8 cellular contexts compared by ENCODE assay signal in the genomic region with DNA sequence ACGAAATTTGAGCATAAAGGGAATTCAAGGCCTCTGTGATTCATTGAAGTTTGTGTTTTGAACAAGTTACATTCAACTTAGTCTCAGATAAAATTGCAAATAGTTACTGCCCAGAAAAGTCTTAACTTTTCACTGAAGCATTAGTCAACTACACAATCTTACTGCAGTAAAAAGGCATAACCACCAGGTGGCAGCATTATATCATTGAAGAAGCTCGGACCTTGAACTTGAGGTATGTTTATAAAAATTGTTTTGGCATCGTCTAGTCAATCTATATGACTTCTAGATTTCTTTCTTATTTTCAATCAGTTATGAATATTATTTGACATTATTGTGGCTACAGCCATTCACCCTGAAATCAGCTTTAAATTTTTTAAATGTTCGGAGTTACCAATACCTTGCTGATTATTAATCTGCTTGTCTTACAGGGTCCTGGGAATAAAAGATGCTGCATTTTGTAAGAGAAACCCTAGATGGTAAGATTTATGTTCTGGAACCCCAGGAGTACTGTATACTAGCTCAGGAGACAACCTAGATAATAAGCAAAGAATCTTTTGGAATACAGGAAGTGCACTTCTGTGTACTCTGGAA.
A peak's percentile ranks its signal among the peaks of the same experiment; 100 is the strongest.
DNase-seq lines count a peak whose midpoint lies in the region; ATAC-seq and TF ChIP-seq lines count a peak whose summit lies in the region.

No MANE protein-coding gene starts in this region.

- peak; percentile 22 for DNase-seq in COLO668 (lab: John Stamatoyannopoulos, UW; ENCODE audit: unreplicated experiment)
- peak; percentile 55 for DNase-seq in Jurkat, Clone E6-1 (ENCODE audit: low read depth, low spot score)
- peak; percentile 72 for DNase-seq in SK-MEL-5 (ENCODE audit: low read depth, low spot score)
- DNase-seq in breast epithelium (ENCODE audit: low spot score in 2 of 2), result peak in 1 of 2 donors; percentile 32
- no peak for DNase-seq in kidney epithelial cell (ENCODE audit: low read depth)
- DNase-seq in stimulated activated CD8-positive, alpha-beta memory T cell treated with anti-CD3 and anti-CD28 coated beads, Interleukin-4, amount 100 ng/mL, for 48 hours, result peak; percentile 50
- DNase-seq in activated effector memory CD4-positive, alpha-beta T cell treated with anti-CD3 and anti-CD28 coated beads, Interleukin-2, amount 50 U/mL, for 16 hours, result no peak

- no peak for TF ChIP-seq POLR2A in breast epithelium (IDR thresholded peaks at IDR 0.05)

- in situ Hi-C loops in SK-MEL-5 (cut with HindIII; ENCODE audit: low pct_unique_long_range_greater_than_20kb, low sequenced_read_pairs), result no loop called here

- intact Hi-C loops in breast epithelium (cut with DNase I; ENCODE audit: low total_unique reads), result no loop called here

- no peaks in the 10 kb centered on the region for H3K4me1 ChIP-seq in breast epithelium

- peak; percentile 58 for ATAC-seq in GM18870 (IDR thresholded peaks at IDR 0.05; ENCODE audit: unreplicated experiment)

- no peak overlapping the region for H3K4me3 ChIP-seq in Jurkat, Clone E6-1 (ENCODE audit: low read length)
- H3K4me3 ChIP-seq in breast epithelium (no peak overlapping the region), kidney epithelial cell (ENCODE audit: low read depth, low read length) (no peak overlapping the region)

- TF ChIP-seq CTCF in breast epithelium (IDR thresholded peaks at IDR 0.05), result peak; percentile 73 to 93 (median 90)
- TF ChIP-seq CTCF in kidney epithelial cell (IDR thresholded peaks at IDR 0.05; ENCODE audit: insufficient read depth, low read length, poor library complexity, severe bottlenecking), result peak; percentile 65

- no peaks in the 10 kb centered on the region for H3K27me3 ChIP-seq in breast epithelium
- no peaks in the 10 kb centered on the region for H3K27me3 ChIP-seq in kidney epithelial cell (ENCODE audit: control insufficient read depth, insufficient read depth, low read length)

- no peaks in the 10 kb centered on the region for H3K9me3 ChIP-seq in breast epithelium

- H3K36me3 ChIP-seq in breast epithelium, result no peaks in the 10 kb centered on the region
- H3K36me3 ChIP-seq in kidney epithelial cell (ENCODE audit: control insufficient read depth, insufficient read depth, low read length), result no peaks in the 10 kb centered on the region

- peak overlapping the region in 1 of 2 donors; percentile 68 for H3K27ac ChIP-seq in breast epithelium

Comparison
In these comparisons a context has a peak if more than half of its experiments do, and no peak if none do; other contexts are left out.
1. DNase-seq: peak in COLO668 (single experiment), Jurkat, Clone E6-1 (single experiment), SK-MEL-5 (single experiment) and stimulated activated CD8-positive, alpha-beta memory T cell treated with anti-CD3 and anti-CD28 coated beads, Interleukin-4, amount 100 ng/mL, for 48 hours (single experiment); none in kidney epithelial cell (single experiment) and activated effector memory CD4-positive, alpha-beta T cell treated with anti-CD3 and anti-CD28 coated beads, Interleukin-2, amount 50 U/mL, for 16 hours (single experiment).